8 cellular contexts compared by ENCODE assay signal in the genomic region with DNA sequence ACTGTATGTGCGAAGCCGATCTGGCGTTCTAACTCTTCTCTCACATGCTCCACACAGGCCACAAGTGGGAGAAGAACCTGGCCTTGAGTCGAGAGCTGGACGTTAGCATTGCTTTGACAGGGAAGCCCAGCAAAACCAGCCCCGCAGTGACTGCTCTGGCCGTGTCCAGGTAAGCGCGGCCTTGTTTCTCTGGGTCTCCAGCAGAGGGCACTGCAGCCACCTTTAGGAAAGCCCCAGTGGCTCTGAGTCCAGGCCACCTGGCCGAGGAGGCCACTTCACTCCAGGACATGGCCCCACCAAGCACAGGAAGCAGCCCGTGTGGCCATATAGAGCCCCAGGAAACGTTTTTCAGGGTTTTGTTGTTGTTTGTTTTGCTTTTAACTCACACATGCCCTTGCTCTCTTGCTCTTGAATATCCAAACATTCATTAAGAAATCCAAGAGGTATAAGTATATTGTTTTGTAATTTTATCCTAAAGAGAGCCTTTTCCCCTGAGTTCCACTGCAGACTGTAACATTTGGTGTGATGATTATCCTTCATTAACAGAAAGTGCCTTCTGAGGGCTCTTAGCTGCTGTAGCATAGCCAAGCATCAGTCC. TPM values are rescaled to one million over a fixed set of nuclear protein-coding genes. Genes with fewer than 3 reads are reported as not detected.
DNase-seq lines count a peak whose midpoint lies in the region; ATAC-seq, FAIRE-seq and TF ChIP-seq lines count a peak whose summit lies in the region.

No MANE protein-coding gene starts in this region.

- SMC1A ChIA-PET in GM12878 (lab: Charles Lee; ENCODE audit: uncharacterized antibody, unreplicated experiment), result interaction anchor here (1.1 kb wide), 1 partner anchor 541 kb away, joined by 3 read pairs; no protein-coding TSS in a partner anchor

- peak; percentile 72 for TF ChIP-seq RAD21 in HCT116 (IDR thresholded peaks at IDR 0.05; ENCODE audit: low read depth)
- peak; percentile 67 for TF ChIP-seq RAD21 in GM12878 (IDR thresholded peaks at IDR 0.05; ENCODE audit: insufficient read depth, low read depth, low read length)

- in situ Hi-C loops in GM12878 (cut with MboI), result no loop called here

- H3K79me2 ChIP-seq in HCT116 (ENCODE audit: insufficient read depth, low read length) (no peaks in the 10 kb centered on the region), GM12878 (ENCODE audit: control insufficient read depth, insufficient read depth, low read length) (no peaks in the 10 kb centered on the region)

- H3K9me3 Mint-ChIP-seq in Calu3 (ENCODE audit: low read depth, unreplicated experiment), result no peaks in the 10 kb centered on the region

- BruUV-seq in Calu3 (replicated peaks; lab: Mats Ljungman, UMichigan), result no TSS peak
- no TSS peak for BruUV-seq in HCT116 (replicated peaks; lab: Mats Ljungman, UMichigan)
- BruUV-seq in GM12878 (replicated peaks; lab: Mats Ljungman, UMichigan), result no TSS peak

- no peak overlapping the region for H3K4me2 ChIP-seq in HCT116 (ENCODE audit: low read length)
- no peak overlapping the region for H3K4me2 ChIP-seq in GM12878 (ENCODE audit: control insufficient read depth, insufficient read depth)

- H3K27me3 ChIP-seq in HCT116 (ENCODE audit: insufficient read depth, low read length) (no peaks in the 10 kb centered on the region), RWPE2 (ENCODE audit: insufficient read depth, poor library complexity, severe bottlenecking) (no peaks in the 10 kb centered on the region), GM12878 (replicated peaks in 1 of 2; ENCODE audit: control insufficient read depth in 2 of 2, insufficient read depth in 2 of 2, low read length in 1 of 2) (no peaks in the 10 kb centered on the region)

- FAIRE-seq in GM12878 (lab: Jason Lieb, UNC), result peak; percentile 52

- H2AFZ ChIP-seq in HCT116 (ENCODE audit: low read depth, low read length, poor library complexity, severe bottlenecking) (peak overlapping the region; percentile 31), GM12878 (ENCODE audit: control insufficient read depth, low read depth, low read length) (no peak overlapping the region)

- H3K4me1 ChIP-seq in HCT116 (ENCODE audit: control insufficient read depth in 1 of 2, insufficient read depth in 2 of 2, low read length in 2 of 2) (no peaks in the 10 kb centered on the region), RWPE2 (ENCODE audit: insufficient read depth, poor library complexity, severe bottlenecking) (no peaks in the 10 kb centered on the region), GM12878 (ENCODE audit: control insufficient read depth, insufficient read depth, low read length) (no peaks in the 10 kb centered on the region)

- H3K9ac ChIP-seq in HCT116 (ENCODE audit: low read length) (no peak overlapping the region), GM12878 (ENCODE audit: control insufficient read depth, insufficient read depth, low read length) (no peak overlapping the region)

- H4K20me1 ChIP-seq in HCT116 (ENCODE audit: insufficient read depth), result no peaks in the 10 kb centered on the region
- H4K20me1 ChIP-seq in GM12878 (ENCODE audit: control insufficient read depth, insufficient read depth), result no peaks in the 10 kb centered on the region

- H3K27me3 Mint-ChIP-seq in Calu3 (ENCODE audit: unreplicated experiment), result peaks cover 69% of the 10 kb centered on the region

- TF ChIP-seq EP300 in GM12878 (IDR thresholded peaks at IDR 0.05; ENCODE audit: borderline replicate concordance in 1 of 2, control insufficient read depth in 1 of 2, low read depth in 2 of 2, low read length in 2 of 2), result no peak

- CTCF ChIA-PET in Calu3 (lab: Charles Lee), result no interaction called here
- CTCF ChIA-PET in HCT116 (lab: Charles Lee), result interaction anchor here (0.6 to 3.3 kb wide), 5 partner anchors 180 to 531 kb away, joined by 3 to 9 read pairs (median 6); no protein-coding TSS in a partner anchor
- CTCF ChIA-PET in GM12878 (lab: Yijun Ruan, JAX), result interaction anchor here (1.1 to 2.3 kb wide), 4 partner anchors 8 to 530 kb away, joined by 3 to 6 read pairs (median 4); no protein-coding TSS in a partner anchor

- TF ChIP-seq POLR2A in HCT116 (IDR thresholded peaks at IDR 0.05; ENCODE audit: borderline replicate concordance, extremely low read depth, insufficient read depth, insufficient read length), result no peak
- no peak for TF ChIP-seq POLR2A in GM12878 (IDR thresholded peaks at IDR 0.05; ENCODE audit: low read depth, low read length)

- RAD21 ChIA-PET in HCT116 (lab: Charles Lee; ENCODE audit: low non-redundant PET in 1 of 2, low total read pairs in 2 of 2, uncharacterized antibody in 2 of 2, unreplicated experiment in 2 of 2), result no interaction called here
- RAD21 ChIA-PET in GM12878 (lab: Charles Lee; ENCODE audit: unreplicated experiment), result interaction anchor here (1.4 to 1.6 kb wide), 2 partner anchors 324 to 426 kb away, joined by 3 to 5 read pairs; no protein-coding TSS in a partner anchor

- H3K9me2 ChIP-seq in HCT116 (ENCODE audit: insufficient read depth), result no peaks in the 10 kb centered on the region

- H3K4me3 Mint-ChIP-seq in Calu3 (ENCODE audit: low read depth, unreplicated experiment), result no peak overlapping the region

- H3K27ac ChIP-seq in HCT116 (ENCODE audit: low read depth, low read length) (no peak overlapping the region), RWPE2 (ENCODE audit: poor library complexity, severe bottlenecking) (no peak overlapping the region), GM12878 (ENCODE audit: control insufficient read depth, insufficient read depth) (no peak overlapping the region)

- WGBS in GM12878 (ENCODE audit: insufficient coverage, insufficient replicate concordance, low lambda C conversion rate, missing lambda C conversion rate), result 64% methylated on average over 12 of the region's 12 CpGs

- H3K4me3 ChIP-seq in HCT116 (replicated peaks in 1 of 2; ENCODE audit: low read depth in 1 of 2, low read length in 2 of 2) (no peak overlapping the region), RWPE2 (ENCODE audit: severe bottlenecking) (no peak overlapping the region), GM12878 (no peak overlapping the region)

- H3K36me3 Mint-ChIP-seq in Calu3 (ENCODE audit: insufficient read depth, unreplicated experiment), result no peaks in the 10 kb centered on the region

- H3K36me3 ChIP-seq in HCT116 (ENCODE audit: control insufficient read depth in 1 of 2, insufficient read depth in 2 of 2, low read length in 2 of 2), result no peaks in the 10 kb centered on the region
- no peaks in the 10 kb centered on the region for H3K36me3 ChIP-seq in RWPE2 (ENCODE audit: low read depth)
- peaks cover 20 to 23% of the 10 kb centered on the region in 2 experiments; a peak in 3 of 4 replicates for H3K36me3 ChIP-seq in GM12878 (ENCODE audit: control insufficient read depth in 2 of 2, insufficient read depth in 2 of 2, low read length in 1 of 2)

- POLR2A ChIA-PET in HCT116 (lab: Charles Lee) (no interaction called here), GM12878 (lab: Charles Lee) (interaction anchor here (0.5 kb wide), 1 partner anchor 45 kb away, joined by 4 read pairs; no protein-coding TSS in a partner anchor)

- H3K4me1 Mint-ChIP-seq in Calu3 (ENCODE audit: low read depth, unreplicated experiment), result no peaks in the 10 kb centered on the region

- ATAC-seq in HCT116 (peak; percentile 99), RWPE2 (ENCODE audit: low read depth) (peak; percentile 71; the same call in 2 of the 3 replicates), GM12878 (peak; percentile 88), GM18907 (IDR thresholded peaks at IDR 0.05; ENCODE audit: unreplicated experiment) (no peak)

- intact Hi-C loops in Calu3 (cut with micrococcal nuclease; ENCODE audit: unreplicated experiment) (loop anchor here (2.0 to 5.0 kb wide), 2 partner anchors 183 to 531 kb away; no protein-coding TSS in a partner anchor), HCT116 (cut with micrococcal nuclease) (loop anchor here (1.0 to 5.0 kb wide), 3 partner anchors 183 to 531 kb away; no protein-coding TSS in a partner anchor), GM12878 (cut with micrococcal nuclease; ENCODE audit: unreplicated experiment) (loop anchor here (1.0 to 10.0 kb wide), 4 partner anchors 183 to 537 kb away; no protein-coding TSS in a partner anchor)

- TF ChIP-seq CTCF in Calu3 (IDR thresholded peaks at IDR 0.05; ENCODE audit: unreplicated experiment) (peak; percentile 72), HCT116 (IDR thresholded peaks at IDR 0.05 in 2 of 3, conservative IDR thresholded peaks at IDR 0.05 in 1 of 3; ENCODE audit: borderline replicate concordance in 1 of 3, insufficient read depth in 1 of 3, low read depth in 2 of 3, low read length in 2 of 3) (peak; percentile 53 to 88 (median 86); a peak in 5 of 6 replicates), RWPE2 (IDR thresholded peaks at IDR 0.05; ENCODE audit: poor library complexity, severe bottlenecking) (peak; percentile 75), GM12878 (IDR thresholded peaks at IDR 0.05 in 2 of 3, conservative IDR thresholded peaks at IDR 0.05 in 1 of 3; ENCODE audit: control insufficient read depth in 2 of 3, extremely low read depth in 1 of 3, insufficient read depth in 1 of 3, low read depth in 3 of 3, low read length in 3 of 3) (peak; percentile 70 to 81 (median 80))

- peak; percentile 69 for DNase-seq in Calu3
- peak; percentile 42 for DNase-seq in HCT116 (ENCODE audit: low read depth, low spot score)
- no peak for DNase-seq in RWPE2 (ENCODE audit: low spot score)
- DNase-seq in GM12878 (ENCODE audit: low read depth, low spot score), result no peak
- peak; percentile 56 for DNase-seq in iPS DF 19.7 (ENCODE audit: low read depth, low spot score)
- peak; percentile 57 for DNase-seq in stimulated activated CD4-positive, alpha-beta T cell treated with anti-CD3 and anti-CD28 coated beads, Interleukin-15, amount 100 ng/mL, for 24 hours
- DNase-seq in H4 (ENCODE audit: low spot score), result no peak

- H3K9me3 ChIP-seq in HCT116 (ENCODE audit: control insufficient read depth in 1 of 2, insufficient read depth in 1 of 2, low read depth in 1 of 2, low read length in 2 of 2) (no peaks in the 10 kb centered on the region), RWPE2 (ENCODE audit: severe bottlenecking) (no peaks in the 10 kb centered on the region), GM12878 (replicated peaks; ENCODE audit: control insufficient read depth, insufficient read depth, low read length) (no peaks in the 10 kb centered on the region)

- no peak overlapping the region for H3K27ac Mint-ChIP-seq in Calu3 (ENCODE audit: unreplicated experiment)

RNA-seq across cellular contexts. Expression of gene LRRC18, which starts 41.8 kb away (rescaled TPM):
- total RNA-seq in Calu3 (2022) (not detected in 2 replicates), HCT116 (2021; ENCODE audit: unreplicated experiment) (not detected), GM12878 (2014; rRNA removed) (0.17 TPM in 1 of 2 replicates, not detected in the other), GM12878 (2014; rRNA removed; fragmentation: Illumina TruSeq; extraction: Trizol) (not detected in 2 replicates), GM12878 (2021) (not detected in 2 replicates)
- not detected in 2 replicates for polyA plus RNA-seq in HCT116 (2012)
- not detected in 2 replicates for total RNA-seq in GM12878 (2013; cell fraction: nucleolus; rRNA removed)
- polyA plus RNA-seq in GM12878 (2011; ENCODE audit: low read depth), result not detected
- polyA plus RNA-seq in GM12878 (2011; rRNA removed) (not detected in 2 replicates), GM12878 (2014; fragmentation: Illumina TruSeq; extraction: Trizol) (not detected in 2 replicates), GM12878 (2014; fragmentation: Nextera tagmentation; extraction: Ambion mirVana) (under 1 TPM in 1 of 2 experiments, not detected in 1; 0.31 TPM), GM12878 (2014; rRNA removed) (not detected in 2 replicates), GM12878 (2016; fragmentation: Nextera tagmentation; extraction: Ambion mirVana) (under 1 TPM; 0.16 to 0.47 TPM)
- not detected in 2 replicates for polyA plus RNA-seq in GM12878 (2011; cell fraction: cytosol; rRNA removed)
- polyA plus RNA-seq in GM12878 (2011; cell fraction: nucleus; rRNA removed), result not detected in 2 replicates
- 0.08 TPM in 1 of 2 replicates, not detected in the other for polyA plus RNA-seq in GM12878 (2012)
- polyA minus RNA-seq in GM12878 (2011; rRNA and poly(A)+ RNA removed), result not detected in 2 replicates
- not detected in 2 replicates for polyA minus RNA-seq in GM12878 (2011; cell fraction: cytosol; rRNA and poly(A)+ RNA removed)
- not detected in 2 replicates for polyA minus RNA-seq in GM12878 (2011; cell fraction: nucleus; rRNA and poly(A)+ RNA removed)
- 0.06 TPM in 1 of 2 replicates, not detected in the other for total RNA-seq in H4 (2014; rRNA removed; shearing (Covaris generic))

Comparison
In these comparisons a context has a peak if more than half of its experiments do, and no peak if none do; other contexts are left out.
1. DNase-seq: peak in Calu3 (single experiment), HCT116 (single experiment), iPS DF 19.7 (single experiment) and stimulated activated CD4-positive, alpha-beta T cell treated with anti-CD3 and anti-CD28 coated beads, Interleukin-15, amount 100 ng/mL, for 24 hours (single experiment); none in RWPE2 (single experiment), GM12878 (single experiment) and H4 (single experiment).
2. Peak in every context shown above with its lines, with median percentiles within 50 percentile points of each other: CTCF ChIP-seq.